16 cellular contexts compared by ENCODE assay signal in genomic region chr1:201465698-201466290, GRCh38. TPM values are rescaled to one million over a fixed set of nuclear protein-coding genes. Genes with fewer than 3 reads are reported as not detected.
DNase-seq lines count a peak whose midpoint lies in the region; ATAC-seq, FAIRE-seq and TF ChIP-seq lines count a peak whose summit lies in the region.
"Had no signal": no experiment of that assay in that cellular context is flagged by ENCODE, and none has a peak within 500 bp of the region (broad histone marks: within the 10 kb centered on the region; RNA-seq: fewer than 3 reads in every experiment).

No MANE protein-coding gene starts in this region.

- no peaks in the 10 kb centered on the region for H3K27me3 ChIP-seq in BLaER1 treated with 17β-estradiol and CSF1 and Interleukin-3, amounts not matched to agents 10 nM and 100 nM
- no peaks in the 10 kb centered on the region for H3K27me3 ChIP-seq in GM12878 (replicated peaks in 1 of 2; ENCODE audit: control insufficient read depth in 2 of 2, insufficient read depth in 2 of 2, low read length in 1 of 2)
- H3K27me3 ChIP-seq in skeletal muscle tissue (ENCODE audit: control insufficient read depth in 3 of 3, insufficient read depth in 3 of 3, low read length in 3 of 3), result no peaks in the 10 kb centered on the region

- H3K27ac Mint-ChIP-seq in glutamatergic neuron (ENCODE audit: unreplicated experiment), result no peak overlapping the region
- no peak overlapping the region for H3K27ac Mint-ChIP-seq in activated naive CD8-positive, alpha-beta T cell treated with anti-CD3 and anti-CD28 coated beads for 36 hours
- H3K27ac Mint-ChIP-seq: CD4-positive, alpha-beta T cell had no signal

- peak overlapping the region in 8 of 10 experiments; percentile 38 to 92 (median 84); a peak in 12 of 20 replicates for H3K4me3 ChIP-seq in BLaER1 treated with 17β-estradiol and CSF1 and Interleukin-3, amounts not matched to agents 10 nM and 100 nM
- H3K4me3 ChIP-seq in GM12878, result no peak overlapping the region
- peak overlapping the region; percentile 49 to 92 (median 91) for H3K4me3 ChIP-seq in skeletal muscle tissue (ENCODE audit: low read length in 3 of 3)

- no peak for TF ChIP-seq CTCF in GM12878 (IDR thresholded peaks at IDR 0.05 in 2 of 3, conservative IDR thresholded peaks at IDR 0.05 in 1 of 3; ENCODE audit: control insufficient read depth in 2 of 3, extremely low read depth in 1 of 3, insufficient read depth in 1 of 3, low read depth in 3 of 3, low read length in 3 of 3)
- no peak for TF ChIP-seq CTCF in glutamatergic neuron (IDR thresholded peaks at IDR 0.05; ENCODE audit: partially characterized antibody, unreplicated experiment)

- intact Hi-C loops in GM12878 (cut with micrococcal nuclease; ENCODE audit: unreplicated experiment), result no loop called here

- H3K9me3 ChIP-seq in BLaER1 treated with 17β-estradiol and CSF1 and Interleukin-3, amounts not matched to agents 10 nM and 100 nM (replicated peaks in 1 of 11), result no peaks in the 10 kb centered on the region
- H3K9me3 ChIP-seq in GM12878 (replicated peaks; ENCODE audit: control insufficient read depth, insufficient read depth, low read length) (no peaks in the 10 kb centered on the region), skeletal muscle tissue (ENCODE audit: control insufficient read depth in 3 of 3, low read length in 3 of 3) (no peaks in the 10 kb centered on the region)

- SMC1A ChIA-PET in GM12878 (lab: Charles Lee; ENCODE audit: uncharacterized antibody, unreplicated experiment), result interaction anchor here (0.8 to 1.2 kb wide), 3 partner anchors 16 to 60 kb away, joined by 3 to 4 read pairs (median 3); no protein-coding TSS in a partner anchor

- peak overlapping the region; percentile 30 for H3K4me3 Mint-ChIP-seq in glutamatergic neuron (ENCODE audit: unreplicated experiment)
- no peak overlapping the region for H3K4me3 Mint-ChIP-seq in activated naive CD8-positive, alpha-beta T cell treated with anti-CD3 and anti-CD28 coated beads for 36 hours
- H3K4me3 Mint-ChIP-seq: CD4-positive, alpha-beta T cell had no signal

- peaks cover 13% of the 10 kb centered on the region for H3K27me3 Mint-ChIP-seq in glutamatergic neuron (ENCODE audit: unreplicated experiment)
- H3K27me3 Mint-ChIP-seq in activated naive CD8-positive, alpha-beta T cell treated with anti-CD3 and anti-CD28 coated beads for 36 hours, result peaks cover 37% of the 10 kb centered on the region

- no peak for TF ChIP-seq RAD21 in GM12878 (IDR thresholded peaks at IDR 0.05; ENCODE audit: insufficient read depth, low read depth, low read length)

- H2AFZ ChIP-seq in GM12878 (ENCODE audit: control insufficient read depth, low read depth, low read length), result no peak overlapping the region

- 44% methylated on average over 9 of the region's 9 CpGs for WGBS in GM12878 (ENCODE audit: insufficient coverage, insufficient replicate concordance, low lambda C conversion rate, missing lambda C conversion rate)

- no TSS peak for BruUV-seq in GM12878 (replicated peaks; lab: Mats Ljungman, UMichigan)

- RAD21 ChIA-PET in GM12878 (lab: Charles Lee; ENCODE audit: unreplicated experiment), result interaction anchor here (0.7 to 5.7 kb wide), 5 partner anchors 10 to 46 kb away, joined by 3 to 45 read pairs (median 7); no protein-coding TSS in a partner anchor

- H3K27ac ChIP-seq in BLaER1 treated with 17β-estradiol and CSF1 and Interleukin-3, amounts not matched to agents 10 nM and 100 nM, result peak overlapping the region in 4 of 11 experiments; percentile 32 to 65 (median 59); a peak in 9 of 22 replicates
- H3K27ac ChIP-seq in GM12878 (ENCODE audit: control insufficient read depth, insufficient read depth), result no peak overlapping the region
- H3K27ac ChIP-seq in skeletal muscle tissue (ENCODE audit: low read depth, low read length), result peak overlapping the region; percentile 14

- peaks cover 12% of the 10 kb centered on the region for H3K4me1 Mint-ChIP-seq in glutamatergic neuron (ENCODE audit: low read depth, unreplicated experiment)
- peaks cover 4% of the 10 kb centered on the region for H3K4me1 Mint-ChIP-seq in activated naive CD8-positive, alpha-beta T cell treated with anti-CD3 and anti-CD28 coated beads for 36 hours

- DNase-seq in GM12878 (ENCODE audit: low read depth, low spot score), result no peak
- DNase-seq in glutamatergic neuron, result no peak
- no peak for DNase-seq in SIG-M5 (lab: John Stamatoyannopoulos, UW)
- no peak for DNase-seq in NCI-H2227 treated with DMSO at 0.1 percent for 48 hours (lab: John Stamatoyannopoulos, UW)
- no peak for DNase-seq in activated CD8-positive, alpha-beta memory T cell treated with anti-CD3 and anti-CD28 coated beads for 24 hours
- DNase-seq in activated naive CD8-positive, alpha-beta T cell treated with anti-CD3 and anti-CD28 coated beads for 36 hours, result no peak
- DNase-seq: activated T-cell treated with anti-CD3 and anti-CD28 coated beads, Interleukin-2, amount 50 U/mL, for 1 hour; CD4-positive, alpha-beta T cell; central memory CD4-positive, alpha-beta T cell; head of caudate nucleus; KG1; NCI-H2171 treated with DMSO at 0.1 percent for 48 hours had no signal

- H3K79me2 ChIP-seq in GM12878 (ENCODE audit: control insufficient read depth, insufficient read depth, low read length), result peaks cover 34% of the 10 kb centered on the region

- peak overlapping the region; percentile 93 to 99 (median 98) for H3K4me2 ChIP-seq in BLaER1 treated with 17β-estradiol and CSF1 and Interleukin-3, amounts not matched to agents 10 nM and 100 nM
- peak overlapping the region; percentile 42; the same call in 1 of the 2 replicates for H3K4me2 ChIP-seq in GM12878 (ENCODE audit: control insufficient read depth, insufficient read depth)

- FAIRE-seq in GM12878 (lab: Jason Lieb, UNC), result no peak
- FAIRE-seq: H1, RCC 7860 had no signal

- POLR2A ChIA-PET in GM12878 (lab: Charles Lee), result interaction anchor here (4.4 to 4.5 kb wide), 2 partner anchors 8 to 15 kb away, joined by 20 to 33 read pairs; no protein-coding TSS in a partner anchor

- in situ Hi-C loops in GM12878 (cut with MboI), result no loop called here

- H3K4me1 ChIP-seq in BLaER1 treated with 17β-estradiol and CSF1 and Interleukin-3, amounts not matched to agents 10 nM and 100 nM, result peaks cover 59 to 83% (median 67%) of the 10 kb centered on the region in 10 experiments
- peaks cover 11% of the 10 kb centered on the region for H3K4me1 ChIP-seq in GM12878 (ENCODE audit: control insufficient read depth, insufficient read depth, low read length)
- peaks cover 41 to 82% (median 62%) of the 10 kb centered on the region in 3 donors for H3K4me1 ChIP-seq in skeletal muscle tissue (ENCODE audit: control insufficient read depth in 3 of 3, insufficient read depth in 3 of 3, low read length in 3 of 3)

- peaks cover 5% of the 10 kb centered on the region for H3K36me3 Mint-ChIP-seq in glutamatergic neuron (ENCODE audit: unreplicated experiment)
- H3K36me3 Mint-ChIP-seq in activated naive CD8-positive, alpha-beta T cell treated with anti-CD3 and anti-CD28 coated beads for 36 hours, result no peaks in the 10 kb centered on the region

- no peak for TF ChIP-seq POLR2A in GM12878 (IDR thresholded peaks at IDR 0.05; ENCODE audit: low read depth, low read length)

- TF ChIP-seq EP300 in GM12878 (IDR thresholded peaks at IDR 0.05; ENCODE audit: borderline replicate concordance in 1 of 2, control insufficient read depth in 1 of 2, low read depth in 2 of 2, low read length in 2 of 2), result no peak

- peak overlapping the region in 9 of 11 experiments; percentile 27 to 96 (median 84); a peak in 13 of 22 replicates for H3K9ac ChIP-seq in BLaER1 treated with 17β-estradiol and CSF1 and Interleukin-3, amounts not matched to agents 10 nM and 100 nM
- H3K9ac ChIP-seq in GM12878 (ENCODE audit: control insufficient read depth, insufficient read depth, low read length), result peak overlapping the region; percentile 12; the same call in 1 of the 2 replicates
- H3K9ac ChIP-seq in skeletal muscle tissue (ENCODE audit: low read depth in 1 of 3, low read length in 3 of 3), result peak overlapping the region in 1 of 3 donors; percentile 94

- H4K20me1 ChIP-seq in BLaER1 treated with 17β-estradiol and CSF1 and Interleukin-3, amounts not matched to agents 10 nM and 100 nM, result peaks cover 7 to 74% (median 40%) of the 10 kb centered on the region in 11 experiments; a peak in 20 of 22 replicates
- H4K20me1 ChIP-seq in GM12878 (ENCODE audit: control insufficient read depth, insufficient read depth), result no peaks in the 10 kb centered on the region

- H3K36me3 ChIP-seq in BLaER1 treated with 17β-estradiol and CSF1 and Interleukin-3, amounts not matched to agents 10 nM and 100 nM, result peaks cover 21 to 28% (median 26%) of the 10 kb centered on the region in 11 experiments
- H3K36me3 ChIP-seq in GM12878 (ENCODE audit: control insufficient read depth in 2 of 2, insufficient read depth in 2 of 2, low read length in 1 of 2), result peaks cover 4 to 6% of the 10 kb centered on the region in 2 experiments; a peak in 3 of 4 replicates
- H3K36me3 ChIP-seq in skeletal muscle tissue (ENCODE audit: control insufficient read depth in 3 of 3, insufficient read depth in 3 of 3, low read length in 3 of 3), result peaks cover 12 to 18% (median 15%) of the 10 kb centered on the region in 3 donors

- peaks cover 6% of the 10 kb centered on the region for H3K9me3 Mint-ChIP-seq in glutamatergic neuron (ENCODE audit: unreplicated experiment)
- no peaks in the 10 kb centered on the region for H3K9me3 Mint-ChIP-seq in activated naive CD8-positive, alpha-beta T cell treated with anti-CD3 and anti-CD28 coated beads for 36 hours
- H3K9me3 Mint-ChIP-seq: CD4-positive, alpha-beta T cell had no signal

- CTCF ChIA-PET in GM12878 (lab: Yijun Ruan, JAX), result interaction anchor here (0.6 to 14.7 kb wide), 6 partner anchors 9 to 96 kb away, joined by 3 to 149 read pairs (median 10); no protein-coding TSS in a partner anchor

- no peak for ATAC-seq in GM12878

RNA-seq across cellular contexts. Expression of gene PHLDA3, which starts 3.2 kb away (rescaled TPM):
- total RNA-seq in GM12878 (2013; cell fraction: nucleolus; rRNA removed), result 11.9 and 17.4 TPM in 2 replicates
- total RNA-seq in GM12878 (2014; rRNA removed) (22.4 and 26.0 TPM in 2 replicates), GM12878 (2014; rRNA removed; fragmentation: Illumina TruSeq; extraction: Trizol) (6.4 and 7.7 TPM in 2 replicates), GM12878 (2021) (33.7 and 35.5 TPM in 2 replicates), glutamatergic neuron (ENCODE audit: unreplicated experiment) (18.5 TPM), skeletal muscle tissue (8.9 TPM)
- polyA plus RNA-seq in GM12878 (2011; ENCODE audit: low read depth), result 4.3 TPM
- polyA plus RNA-seq in GM12878 (2011; rRNA removed) (8.9 and 17.5 TPM in 2 replicates), GM12878 (2014; fragmentation: Illumina TruSeq; extraction: Trizol) (2.5 and 5.5 TPM in 2 replicates), GM12878 (2014; fragmentation: Nextera tagmentation; extraction: Ambion mirVana) (1 to 10 TPM in 1 of 2 experiments, under 1 TPM in 1; 0.60 to 2.0 TPM), GM12878 (2014; rRNA removed) (27.9 and 38.4 TPM in 2 replicates), GM12878 (2016; fragmentation: Nextera tagmentation; extraction: Ambion mirVana) (10 to 100 TPM; 47.5 to 57.4 TPM)
- 17.5 and 43.7 TPM in 2 replicates for polyA plus RNA-seq in GM12878 (2011; cell fraction: cytosol; rRNA removed)
- 23.0 and 26.3 TPM in 2 replicates for polyA plus RNA-seq in GM12878 (2011; cell fraction: nucleus; rRNA removed)
- 12.6 and 18.7 TPM in 2 replicates for polyA plus RNA-seq in GM12878 (2012)
- 7.2 and 17.9 TPM in 2 replicates for polyA minus RNA-seq in GM12878 (2011; rRNA and poly(A)+ RNA removed)
- 10.9 and 11.1 TPM in 2 replicates for polyA minus RNA-seq in GM12878 (2011; cell fraction: cytosol; rRNA and poly(A)+ RNA removed)
- 10.3 and 19.7 TPM in 2 replicates for polyA minus RNA-seq in GM12878 (2011; cell fraction: nucleus; rRNA and poly(A)+ RNA removed)
- 1 to 10 TPM; 4.2 to 4.7 TPM for total RNA-seq in activated naive CD8-positive, alpha-beta T cell treated with anti-CD3 and anti-CD28 coated beads for 36 hours

RNA-seq across cellular contexts. Expression of gene CSRP1, which starts 41.1 kb away (rescaled TPM):
- total RNA-seq in GM12878 (2013; cell fraction: nucleolus; rRNA removed), result 25.4 and 32.7 TPM in 2 replicates
- 80.1 and 80.4 TPM in 2 replicates for total RNA-seq in GM12878 (2014; rRNA removed)
- total RNA-seq in GM12878 (2014; rRNA removed; fragmentation: Illumina TruSeq; extraction: Trizol), result 61.2 and 63.3 TPM in 2 replicates
- total RNA-seq in GM12878 (2021), result 67.9 and 79.8 TPM in 2 replicates
- polyA plus RNA-seq in GM12878 (2011; ENCODE audit: low read depth), result 25.1 TPM
- 50.2 and 81.0 TPM in 2 replicates for polyA plus RNA-seq in GM12878 (2011; rRNA removed)
- 102 and 110 TPM in 2 replicates for polyA plus RNA-seq in GM12878 (2011; cell fraction: cytosol; rRNA removed)
- polyA plus RNA-seq in GM12878 (2011; cell fraction: nucleus; rRNA removed), result 68.4 and 89.9 TPM in 2 replicates
- polyA plus RNA-seq in GM12878 (2012), result 32.9 and 33.6 TPM in 2 replicates
- polyA plus RNA-seq in GM12878 (2014; fragmentation: Illumina TruSeq; extraction: Trizol), result 59.5 and 88.3 TPM in 2 replicates
- 10 to 100 TPM; 23.4 to 24.3 TPM for polyA plus RNA-seq in GM12878 (2014; fragmentation: Nextera tagmentation; extraction: Ambion mirVana)
- 80.8 and 93.4 TPM in 2 replicates for polyA plus RNA-seq in GM12878 (2014; rRNA removed)
- polyA plus RNA-seq in GM12878 (2016; fragmentation: Nextera tagmentation; extraction: Ambion mirVana), result 10 to 100 TPM; 94.4 to 99.2 TPM
- polyA minus RNA-seq in GM12878 (2011; rRNA and poly(A)+ RNA removed), result 56.0 and 75.4 TPM in 2 replicates
- 21.2 and 22.8 TPM in 2 replicates for polyA minus RNA-seq in GM12878 (2011; cell fraction: cytosol; rRNA and poly(A)+ RNA removed)
- polyA minus RNA-seq in GM12878 (2011; cell fraction: nucleus; rRNA and poly(A)+ RNA removed), result 14.0 and 23.8 TPM in 2 replicates
- 6.2 TPM for total RNA-seq in glutamatergic neuron (ENCODE audit: unreplicated experiment)
- total RNA-seq in skeletal muscle tissue, result 42.8 TPM
- total RNA-seq in activated naive CD8-positive, alpha-beta T cell treated with anti-CD3 and anti-CD28 coated beads for 36 hours, result 10 to 100 TPM; 57.0 to 59.1 TPM

RNA-seq across cellular contexts. Expression of gene TNNI1, which starts 44.3 kb away (rescaled TPM):
- total RNA-seq in GM12878 (2013; cell fraction: nucleolus; rRNA removed), result 0.94 and 0.98 TPM in 2 replicates
- under 0.01 TPM in 1 of 2 replicates, not detected in the other for total RNA-seq in GM12878 (2014; rRNA removed)
- 0.14 TPM in 1 of 2 replicates, not detected in the other for total RNA-seq in GM12878 (2014; rRNA removed; fragmentation: Illumina TruSeq; extraction: Trizol)
- not detected in 2 replicates for total RNA-seq in GM12878 (2021)
- polyA plus RNA-seq in GM12878 (2011; ENCODE audit: low read depth), result not detected
- polyA plus RNA-seq in GM12878 (2011; rRNA removed), result 0.41 and 0.50 TPM in 2 replicates
- 0.60 and 0.87 TPM in 2 replicates for polyA plus RNA-seq in GM12878 (2011; cell fraction: cytosol; rRNA removed)
- polyA plus RNA-seq in GM12878 (2011; cell fraction: nucleus; rRNA removed), result 0.48 and 1.0 TPM in 2 replicates
- 0.45 TPM in 1 of 2 replicates, not detected in the other for polyA plus RNA-seq in GM12878 (2012)
- polyA plus RNA-seq in GM12878 (2014; fragmentation: Illumina TruSeq; extraction: Trizol), result not detected in 2 replicates
- under 1 TPM in 1 of 2 experiments, not detected in 1; 0.04 TPM for polyA plus RNA-seq in GM12878 (2014; fragmentation: Nextera tagmentation; extraction: Ambion mirVana)
- 0.39 TPM in 1 of 2 replicates, not detected in the other for polyA plus RNA-seq in GM12878 (2014; rRNA removed)
- polyA plus RNA-seq in GM12878 (2016; fragmentation: Nextera tagmentation; extraction: Ambion mirVana), result 1 to 10 TPM in 1 of 2 experiments, under 1 TPM in 1; 0.20 to 1.0 TPM
- 0.44 and 0.67 TPM in 2 replicates for polyA minus RNA-seq in GM12878 (2011; rRNA and poly(A)+ RNA removed)
- polyA minus RNA-seq in GM12878 (2011; cell fraction: cytosol; rRNA and poly(A)+ RNA removed), result 0.13 TPM in 1 of 2 replicates, not detected in the other
- 0.60 and 0.67 TPM in 2 replicates for polyA minus RNA-seq in GM12878 (2011; cell fraction: nucleus; rRNA and poly(A)+ RNA removed)
- total RNA-seq in glutamatergic neuron (ENCODE audit: unreplicated experiment), result 4.1 TPM
- 251 TPM for total RNA-seq in skeletal muscle tissue
- not detected for total RNA-seq in activated naive CD8-positive, alpha-beta T cell treated with anti-CD3 and anti-CD28 coated beads for 36 hours
- total RNA-seq: CD4-positive, alpha-beta T cell had no signal

Comparison
In these comparisons a context has a peak if more than half of its experiments do, and no peak if none do; other contexts are left out.
1. RNA of gene TNNI1, which starts 44.3 kb away (total RNA-seq): 251 TPM in skeletal muscle tissue (single experiment); 4.1 TPM in glutamatergic neuron (single experiment), under 0.01 to 0.98 TPM in GM12878 and not detected in activated naive CD8-positive, alpha-beta T cell treated with anti-CD3 and anti-CD28 coated beads for 36 hours; every median in the first group is over 10 times any median in the second.